24 cellular contexts compared by ENCODE assay signal in genomic region chr6:11848252-11848651, GRCh38.
"Had no signal": no experiment of that assay in that cellular context is flagged by ENCODE, and none has a peak within 500 bp of the region (broad histone marks: within the 10 kb centered on the region; RNA-seq: fewer than 3 reads in every experiment).

No MANE protein-coding gene starts in this region.

- ATAC-seq: activated CD8-positive, alpha-beta memory T cell treated with anti-CD3 and anti-CD28 coated beads, Interleukin-2, amount 10 ng/mL, durations not matched to agents 7 days and 5 days; Panc1; Right ventricle myocardium inferior; T-helper 17 cell had no signal

- H3K4me3 ChIP-seq: ascending aorta had no signal

- H3K4me1 ChIP-seq: ascending aorta had no signal

- H3K27ac ChIP-seq: ascending aorta had no signal

- H3K27me3 ChIP-seq: ascending aorta had no signal

- H3K9me3 ChIP-seq: ascending aorta had no signal

- DNase-seq: activated B cell treated with CpG ODN at 0.5 μM for 24 hours; activated CD4-positive, alpha-beta T cell treated with anti-CD3 and anti-CD28 coated beads for 1 hour; activated CD4-positive, alpha-beta T cell treated with anti-CD3 and anti-CD28 coated beads, Interleukin-2, amount 10 ng/mL, durations not matched to agents 24 days and 14 days; activated CD4-positive, alpha-beta T cell treated with anti-CD3 and anti-CD28 coated beads, Interleukin-2, amount 50 U/mL, for 48 hours; activated CD8-positive, alpha-beta memory T cell treated with anti-CD3 and anti-CD28 coated beads, Interleukin-2, amount 10 ng/mL, durations not matched to agents 7 days and 5 days; activated effector memory CD4-positive, alpha-beta T cell treated with Interleukin-2 at 50 U/mL for 16 hours; activated naive CD4-positive, alpha-beta T cell; activated T-cell treated with anti-CD3 and anti-CD28 coated beads, Interleukin-2, amount 50 U/mL, for 24 hours; amniotic stem cell; cerebellar nuclear complex; KBM-7; NCI-H1092; NCI-H1417; NCI-H2029; NCI-H510A treated with DMSO at 0.1 percent for 48 hours; NCI-H69; NK-92 treated with Interleukin-12 subunit alpha and Interleukin-12 subunit beta, amount 100 ng/mL, for 24 hours; OCI-M1; RPMI8226; T-helper 17 cell; T-helper 9 cell had no signal

- H3K36me3 ChIP-seq: ascending aorta had no signal
